In genomic region chr14:58730793-58731464, GRCh38 we compare ENCODE assay signal across 23 cellular contexts.
A peak's percentile ranks its signal among the peaks of the same experiment; 100 is the strongest.
DNase-seq lines count a peak whose midpoint lies in the region; FAIRE-seq and TF ChIP-seq lines count a peak whose summit lies in the region.
"Had no signal": no experiment of that assay in that cellular context is flagged by ENCODE, and none has a peak within 500 bp of the region (broad histone marks: within the 10 kb centered on the region; RNA-seq: fewer than 3 reads in every experiment).

No MANE protein-coding gene starts in this region.

- H3K27ac ChIP-seq in endothelial cell of umbilical vein (ENCODE audit: insufficient read depth, low read depth, low read length) (no peak overlapping the region), tibial nerve (peak overlapping the region in 1 of 4 donors; percentile 44)
- H3K27ac ChIP-seq: cardiac muscle cell, gastroesophageal sphincter, neutrophil, SK-N-MC had no signal

- dilution Hi-C loops in endothelial cell of umbilical vein (cut with MboI; ENCODE audit: extremely low pct_ligation_motif_present, low sequenced_read_pairs) = no loop called here

- peak; percentile 13 for DNase-seq in AG09309 (ENCODE audit: low read depth)
- DNase-seq in LHCN-M2 (ENCODE audit: low read depth) = peak; percentile 87
- no peak for DNase-seq in endothelial cell of umbilical vein (ENCODE audit: low read depth, low spot score)
- no peak for DNase-seq in activated naive CD4-positive, alpha-beta T cell treated with Interleukin-2 at 50 U/mL for 16 hours
- DNase-seq in tibial nerve (ENCODE audit: low spot score in 2 of 2) = no peak
- DNase-seq in NCI-H345 treated with DMSO at 0.1 percent for 48 hours (lab: John Stamatoyannopoulos, UW; ENCODE audit: unreplicated experiment) = no peak
- no peak for DNase-seq in pons (ENCODE audit: low spot score)
- DNase-seq: activated CD4-positive, alpha-beta T cell treated with anti-CD3 and anti-CD28 coated beads for 48 hours; DMS 273 treated with DMSO at 0.1 percent for 48 hours; effector memory CD4-positive, alpha-beta T cell; NCI-H187 treated with DMSO at 0.1 percent for 48 hours; NCI-H524; uterus had no signal

- H3K4me2 ChIP-seq in endothelial cell of umbilical vein (ENCODE audit: insufficient read depth, low read length) = peak overlapping the region; percentile 11
- H3K4me2 ChIP-seq: GM23338 had no signal

- no peaks in the 10 kb centered on the region for H3K9me3 Mint-ChIP-seq in nephron
- H3K9me3 Mint-ChIP-seq: activated naive CD4-positive, alpha-beta T cell treated with anti-CD3 and anti-CD28 coated beads, Interleukin-2, amount 50 U/mL, for 24 hours; GM23338; stimulated activated memory B cell treated with anti-CD40 and anti-IgM and Interleukin-4, amounts not matched to agents 10 μg/mL and 1 μg/mL and 100 μg/mL, for 72 hours had no signal

- H3K4me1 ChIP-seq in endothelial cell of umbilical vein (ENCODE audit: control insufficient read depth, extremely low read depth, insufficient read depth, low read length) (peaks cover 21% of the 10 kb centered on the region), tibial nerve (peaks cover 0 to 18% (median 0%) of the 10 kb centered on the region in 4 donors)
- H3K4me1 ChIP-seq: uterus had no signal

- H3K9ac ChIP-seq in endothelial cell of umbilical vein (replicated peaks; ENCODE audit: extremely low read depth, insufficient read depth, low read length) = no peak overlapping the region

- H3K27me3 ChIP-seq in endothelial cell of umbilical vein (ENCODE audit: control insufficient read depth in 2 of 2, insufficient read depth in 2 of 2, low read length in 2 of 2) (peaks cover 0 to 1% of the 10 kb centered on the region in 2 experiments), tibial nerve (no peaks in the 10 kb centered on the region)
- H3K27me3 ChIP-seq: cardiac muscle cell, gastroesophageal sphincter, MG63, neutrophil, uterus had no signal

- 38 to 45% methylated on average over 5 of the region's 5 CpGs for WGBS in tibial nerve, 2 donors

- FAIRE-seq in endothelial cell of umbilical vein (lab: Jason Lieb, UNC) = no peak

- no peaks in the 10 kb centered on the region for H4K20me1 ChIP-seq in endothelial cell of umbilical vein (replicated peaks; ENCODE audit: control insufficient read depth, extremely low read depth, insufficient read depth, low read length)

- TF ChIP-seq CTCF in AG09309 (IDR thresholded peaks at IDR 0.05; ENCODE audit: control insufficient read depth, insufficient read depth, low read depth, low read length, missing control alignments) (no peak), endothelial cell of umbilical vein (IDR thresholded peaks at IDR 0.05; ENCODE audit: extremely low read depth in 1 of 2, insufficient read depth in 1 of 2, low read depth in 1 of 2, low read length in 2 of 2) (no peak), nephron (IDR thresholded peaks at IDR 0.05; ENCODE audit: unreplicated experiment in 3 of 3) (no peak), tibial nerve (IDR thresholded peaks at IDR 0.05) (no peak)

- H3K27ac Mint-ChIP-seq in nephron = peak overlapping the region; percentile 92 to 97 (median 96)
- H3K27ac Mint-ChIP-seq: activated naive CD4-positive, alpha-beta T cell treated with anti-CD3 and anti-CD28 coated beads, Interleukin-2, amount 50 U/mL, for 24 hours; GM23338; stimulated activated memory B cell treated with anti-CD40 and anti-IgM and Interleukin-4, amounts not matched to agents 10 μg/mL and 1 μg/mL and 100 μg/mL, for 72 hours had no signal

- POLR2A ChIA-PET in endothelial cell of umbilical vein (lab: Charles Lee) = no interaction called here

- TF ChIP-seq EP300 in tibial nerve (IDR thresholded peaks at IDR 0.05) = no peak

- H3K4me3 ChIP-seq in AG09309 (ENCODE audit: control insufficient read depth, low read depth, low read length) (no peak overlapping the region), endothelial cell of umbilical vein (replicated peaks in 1 of 3; ENCODE audit: insufficient read depth in 1 of 3, low read depth in 1 of 3, low read length in 3 of 3) (no peak overlapping the region), tibial nerve (no peak overlapping the region)
- H3K4me3 ChIP-seq: cardiac muscle cell, gastroesophageal sphincter, GM23338, MG63, SK-N-MC, skin epidermis, uterus had no signal

- H3K36me3 Mint-ChIP-seq in nephron (ENCODE audit: low read depth) = no peaks in the 10 kb centered on the region
- H3K36me3 Mint-ChIP-seq: stimulated activated memory B cell treated with anti-CD40 and anti-IgM and Interleukin-4, amounts not matched to agents 10 μg/mL and 1 μg/mL and 100 μg/mL, for 72 hours had no signal

- BruUV-seq in endothelial cell of umbilical vein (replicated peaks; lab: Mats Ljungman, UMichigan) = no TSS peak

- no peaks in the 10 kb centered on the region for H3K79me2 ChIP-seq in endothelial cell of umbilical vein (ENCODE audit: control insufficient read depth, insufficient read depth, low read length)

- CTCF ChIA-PET in endothelial cell of umbilical vein (lab: Charles Lee) = no interaction called here

- H3K9me3 ChIP-seq in endothelial cell of umbilical vein (replicated peaks; ENCODE audit: control insufficient read depth, insufficient read depth, low read length) (no peaks in the 10 kb centered on the region), tibial nerve (no peaks in the 10 kb centered on the region)
- H3K9me3 ChIP-seq: gastroesophageal sphincter, MG63, neutrophil, uterus had no signal

- TF ChIP-seq POLR2A in endothelial cell of umbilical vein (IDR thresholded peaks at IDR 0.05; ENCODE audit: low read depth, low read length) (no peak), tibial nerve (IDR thresholded peaks at IDR 0.05) (no peak)

- no peaks in the 10 kb centered on the region for H3K9me1 ChIP-seq in endothelial cell of umbilical vein (replicated peaks; ENCODE audit: control insufficient read depth, extremely low read depth, insufficient read depth, low read length)

- peaks cover 44% of the 10 kb centered on the region for H3K4me1 Mint-ChIP-seq in nephron
- H3K4me1 Mint-ChIP-seq: activated naive CD4-positive, alpha-beta T cell treated with anti-CD3 and anti-CD28 coated beads, Interleukin-2, amount 50 U/mL, for 24 hours; GM23338; stimulated activated memory B cell treated with anti-CD40 and anti-IgM and Interleukin-4, amounts not matched to agents 10 μg/mL and 1 μg/mL and 100 μg/mL, for 72 hours had no signal

- H3K4me3 Mint-ChIP-seq in nephron = peak overlapping the region in 2 of 3 experiments; percentile 4 to 22
- H3K4me3 Mint-ChIP-seq: activated naive CD4-positive, alpha-beta T cell treated with anti-CD3 and anti-CD28 coated beads, Interleukin-2, amount 50 U/mL, for 24 hours; GM23338; stimulated activated memory B cell treated with anti-CD40 and anti-IgM and Interleukin-4, amounts not matched to agents 10 μg/mL and 1 μg/mL and 100 μg/mL, for 72 hours had no signal

- intact Hi-C loops in endothelial cell of umbilical vein (cut with micrococcal nuclease) = loop anchor here (1.0 kb wide), 1 partner anchor 18 kb away; no protein-coding TSS in a partner anchor

- H2AFZ ChIP-seq in endothelial cell of umbilical vein (ENCODE audit: low read depth, low read length) = no peak overlapping the region
- H2AFZ ChIP-seq: GM23338 had no signal

- no peaks in the 10 kb centered on the region for H3K36me3 ChIP-seq in endothelial cell of umbilical vein (ENCODE audit: control insufficient read depth in 2 of 2, extremely low read depth in 1 of 2, insufficient read depth in 2 of 2, low read length in 2 of 2)
- H3K36me3 ChIP-seq in tibial nerve = no peaks in the 10 kb centered on the region
- H3K36me3 ChIP-seq: cardiac muscle cell, gastroesophageal sphincter, MG63, neutrophil, uterus had no signal

- peaks cover 3% of the 10 kb centered on the region for H3K27me3 Mint-ChIP-seq in nephron (ENCODE audit: low read depth)
- H3K27me3 Mint-ChIP-seq: activated naive CD4-positive, alpha-beta T cell treated with anti-CD3 and anti-CD28 coated beads, Interleukin-2, amount 50 U/mL, for 24 hours had no signal

TF ChIP-seq in endothelial cell of umbilical vein, 7 proteins besides CTCF, POLR2A, EP300 and RAD21:
- no peak for TF ChIP-seq GATA2 (IDR thresholded peaks at IDR 0.05; ENCODE audit: insufficient read depth, insufficient read length, low read depth, low read length)
TF ChIP-seq in endothelial cell of umbilical vein: peak in this region for 0.

Comparison
In these comparisons a context has a peak if more than half of its experiments do, and no peak if none do; other contexts are left out.
1. DNase-seq: peak in AG09309 (single experiment) and LHCN-M2 (single experiment); none in endothelial cell of umbilical vein (single experiment), activated naive CD4-positive, alpha-beta T cell treated with Interleukin-2 at 50 U/mL for 16 hours (single experiment), tibial nerve (0 of 2), NCI-H345 treated with DMSO at 0.1 percent for 48 hours (single experiment) and pons (single experiment).